Comparison of ENCODE assay signal across 18 cellular contexts in genomic region chr3:158788446-158788845, GRCh38. TPM values are rescaled to one million over a fixed set of nuclear protein-coding genes. Genes with fewer than 3 reads are reported as not detected.
A peak's percentile ranks its signal among the peaks of the same experiment; 100 is the strongest.
DNase-seq lines count a peak whose midpoint lies in the region; ATAC-seq and TF ChIP-seq lines count a peak whose summit lies in the region.
"Had no signal": no experiment of that assay in that cellular context is flagged by ENCODE, and none has a peak within 500 bp of the region (broad histone marks: within the 10 kb centered on the region; RNA-seq: fewer than 3 reads in every experiment).

No MANE protein-coding gene starts in this region.

- TF ChIP-seq CTCF in Panc1 (IDR thresholded peaks at IDR 0.05) (no peak), esophagus muscularis mucosa (IDR thresholded peaks at IDR 0.05) (no peak), progenitor cell of endocrine pancreas (IDR thresholded peaks at IDR 0.05; ENCODE audit: unreplicated experiment) (no peak), ascending aorta (IDR thresholded peaks at IDR 0.05) (no peak)

- CTCF ChIA-PET in Panc1 (lab: Charles Lee) = interaction anchor here (1.7 to 2.0 kb wide), 2 partner anchors 61 to 65 kb away, joined by 6 to 27 read pairs; no protein-coding TSS in a partner anchor

- POLR2A ChIA-PET in Panc1 (lab: Charles Lee) = interaction anchor here (1.7 kb wide), 1 partner anchor 116 kb away, joined by 7 read pairs; the partner anchor contains the start of gene LXN

- H3K4me3 ChIP-seq in Panc1 (ENCODE audit: low read depth in 2 of 2, low read length in 2 of 2) (no peak overlapping the region), esophagus muscularis mucosa (no peak overlapping the region), ascending aorta (no peak overlapping the region)
- H3K4me3 ChIP-seq: BLaER1, GM12878, SK-N-MC had no signal

- peak overlapping the region; percentile 13 for H3K27ac Mint-ChIP-seq in progenitor cell of endocrine pancreas
- H3K27ac Mint-ChIP-seq: H9 had no signal

- intact Hi-C loops in Panc1 (cut with micrococcal nuclease; ENCODE audit: unreplicated experiment) (loop anchor here (1.0 kb wide), 1 partner anchor 129 kb away; no protein-coding TSS in a partner anchor), esophagus muscularis mucosa (cut with DNase I) (no loop called here), ascending aorta (cut with DNase I) (no loop called here)

- no peak for TF ChIP-seq POLR2A in esophagus muscularis mucosa (IDR thresholded peaks at IDR 0.05; ENCODE audit: low read depth)

- H3K4me3 Mint-ChIP-seq in progenitor cell of endocrine pancreas (ENCODE audit: low read depth) = no peak overlapping the region
- H3K4me3 Mint-ChIP-seq: H9 had no signal

- H3K27me3 ChIP-seq in Panc1 (ENCODE audit: control insufficient read depth, insufficient read depth, low read length) (no peaks in the 10 kb centered on the region), esophagus muscularis mucosa (no peaks in the 10 kb centered on the region), ascending aorta (no peaks in the 10 kb centered on the region)
- H3K27me3 ChIP-seq: BLaER1 had no signal

- in situ Hi-C loops in Panc1 (cut with HindIII; ENCODE audit: low pct_unique_long_range_greater_than_20kb, low sequenced_read_pairs) = no loop called here

- H3K9me3 ChIP-seq in Panc1 (ENCODE audit: control insufficient read depth, insufficient read depth, low read depth, low read length) = peaks cover 13% of the 10 kb centered on the region; the same call in 1 of the 2 replicates
- peaks cover 0 to 5% (median 0%) of the 10 kb centered on the region in 4 donors for H3K9me3 ChIP-seq in esophagus muscularis mucosa
- H3K9me3 ChIP-seq in ascending aorta = no peaks in the 10 kb centered on the region
- H3K9me3 ChIP-seq: BLaER1 had no signal

- peaks cover 2% of the 10 kb centered on the region for H3K36me3 Mint-ChIP-seq in progenitor cell of endocrine pancreas (ENCODE audit: insufficient read depth)

- peak; percentile 37 for DNase-seq in EH (ENCODE audit: low read depth)
- DNase-seq in Panc1 (ENCODE audit: low read depth, low spot score) = no peak
- DNase-seq in esophagus muscularis mucosa (ENCODE audit: extremely low spot score) = peak; percentile 82
- no peak for DNase-seq in progenitor cell of endocrine pancreas (ENCODE audit: low spot score, unreplicated experiment)
- DNase-seq in ascending aorta (ENCODE audit: low spot score in 2 of 2) = no peak
- no peak for DNase-seq in cerebellum (ENCODE audit: low spot score)
- no peak for DNase-seq in mesenteric fat pad (ENCODE audit: low spot score)
- DNase-seq: H9; NCI-H146; NCI-H2081 treated with DMSO at 0.1 percent for 48 hours; NCI-H226; NCI-H526 treated with DMSO at 0.1 percent for 48 hours; NK-92 treated with Interleukin-12 subunit alpha and Interleukin-12 subunit beta, amount 100 ng/mL, for 24 hours; OCI-M1 had no signal

- no TSS peak for BruUV-seq in Panc1 (replicated peaks; lab: Mats Ljungman, UMichigan)

- H3K9me3 Mint-ChIP-seq in progenitor cell of endocrine pancreas (ENCODE audit: low read depth) = peaks cover 4% of the 10 kb centered on the region
- H3K9me3 Mint-ChIP-seq: H9 had no signal

- 96% methylated on average over 1 of the region's 1 CpG for WGBS in esophagus muscularis mucosa

- TF ChIP-seq EP300 in esophagus muscularis mucosa (IDR thresholded peaks at IDR 0.05) = no peak

- peaks cover 42% of the 10 kb centered on the region for H3K4me1 ChIP-seq in Panc1 (ENCODE audit: control insufficient read depth, insufficient read depth, low read length)
- peaks cover 3 to 30% (median 24%) of the 10 kb centered on the region in 4 donors for H3K4me1 ChIP-seq in esophagus muscularis mucosa
- H3K4me1 ChIP-seq in ascending aorta = no peaks in the 10 kb centered on the region

- ATAC-seq in Panc1 = peak; percentile 14; the same call in 1 of the 2 replicates
- ATAC-seq: GM12878, Right ventricle myocardium inferior had no signal

- H3K4me1 Mint-ChIP-seq in progenitor cell of endocrine pancreas (ENCODE audit: low read depth) = no peaks in the 10 kb centered on the region

- H3K27ac ChIP-seq in Panc1 (ENCODE audit: low read length) = peak overlapping the region; percentile 90
- peak overlapping the region in 2 of 4 donors; percentile 4 to 5 for H3K27ac ChIP-seq in esophagus muscularis mucosa (replicated peaks in 1 of 4)
- no peak overlapping the region for H3K27ac ChIP-seq in ascending aorta
- H3K27ac ChIP-seq: BLaER1, SK-N-MC had no signal

- H3K27me3 Mint-ChIP-seq in progenitor cell of endocrine pancreas = peaks cover 9% of the 10 kb centered on the region

- H3K36me3 ChIP-seq in Panc1 (ENCODE audit: control insufficient read depth, insufficient read depth, low read length) (no peaks in the 10 kb centered on the region), esophagus muscularis mucosa (no peaks in the 10 kb centered on the region), ascending aorta (no peaks in the 10 kb centered on the region)
- H3K36me3 ChIP-seq: BLaER1 had no signal

RNA-seq across cellular contexts. Expression of gene MFSD1, which starts 13.4 kb away (rescaled TPM):
- total RNA-seq in Panc1 (2021; ENCODE audit: unreplicated experiment) = 50.7 TPM
- 26.5 TPM for polyA plus RNA-seq in Panc1 (2012; ENCODE audit: insufficient read length)
- 10 to 100 TPM; 45.7 to 74.9 (median 50.3) TPM for total RNA-seq in esophagus muscularis mucosa
- total RNA-seq in progenitor cell of endocrine pancreas = 17.6 and 17.8 TPM in 2 replicates
- total RNA-seq in ascending aorta = 35.9 TPM
- 51.4 TPM for total RNA-seq in cerebellum
- 114 TPM for total RNA-seq in mesenteric fat pad

RNA-seq across cellular contexts. Expression of gene RARRES1, which starts 56.2 kb away (rescaled TPM):
- total RNA-seq in Panc1 (2021; ENCODE audit: unreplicated experiment) = 1.3 TPM
- 0.46 TPM for polyA plus RNA-seq in Panc1 (2012; ENCODE audit: insufficient read length)
- 10 to 100 TPM in 3 of 4 donors, 1 to 10 TPM in 1; 6.6 to 93.0 (median 29.8) TPM for total RNA-seq in esophagus muscularis mucosa
- total RNA-seq in progenitor cell of endocrine pancreas = 1.1 and 3.3 TPM in 2 replicates
- 520 TPM for total RNA-seq in ascending aorta
- 36.5 TPM for total RNA-seq in cerebellum
- total RNA-seq in mesenteric fat pad = 578 TPM
- total RNA-seq: GM12878 had no signal

Comparison
In these comparisons a context has a peak if more than half of its experiments do, and no peak if none do; other contexts are left out.
1. DNase-seq: peak in EH (single experiment) and esophagus muscularis mucosa (single experiment); none in Panc1 (single experiment), progenitor cell of endocrine pancreas (single experiment), ascending aorta (0 of 2), cerebellum (single experiment) and mesenteric fat pad (single experiment).